ENCODE assay signal across 14 cellular contexts in genomic region chr17:17790673-17791464, GRCh38. TPM values are rescaled to one million over a fixed set of nuclear protein-coding genes. Genes with fewer than 3 reads are reported as not detected.
DNase-seq lines count a peak whose midpoint lies in the region; FAIRE-seq and TF ChIP-seq lines count a peak whose summit lies in the region.
"Had no signal": no experiment of that assay in that cellular context is flagged by ENCODE, and none has a peak within 500 bp of the region (broad histone marks: within the 10 kb centered on the region; RNA-seq: fewer than 3 reads in every experiment).

No MANE protein-coding gene starts in this region.

- no peak for DNase-seq in H9
- peak; percentile 86 to 90 for DNase-seq in NCI-H524 (lab: John Stamatoyannopoulos, UW)
- no peak for DNase-seq in H1 (ENCODE audit: low read depth in 1 of 2, low spot score in 2 of 2)
- no peak for DNase-seq in neuronal stem cell (ENCODE audit: low spot score)
- no peak for DNase-seq in trophoblast cell
- DNase-seq in NCI-H774 (lab: John Stamatoyannopoulos, UW) = no peak
- no peak for DNase-seq in NAMALWA (ENCODE audit: low spot score)
- DNase-seq: activated CD4-positive, alpha-beta T cell treated with anti-CD3 and anti-CD28 coated beads, Interleukin-2, amount 10 ng/mL, durations not matched to agents 24 days and 14 days; SIG-M5 had no signal

- H2AK5ac ChIP-seq in H9 (ENCODE audit: insufficient read length, low read length) (no peak overlapping the region), H1 (ENCODE audit: low read depth, low read length) (no peak overlapping the region), neuronal stem cell (ENCODE audit: low read depth, low read length) (peak overlapping the region; percentile 93), trophoblast cell (ENCODE audit: low read length) (no peak overlapping the region)

- H3K23ac ChIP-seq in H9 (ENCODE audit: insufficient read length, low read depth, low read length) = no peak overlapping the region
- H3K23ac ChIP-seq in H1 (ENCODE audit: insufficient read length) = no peak overlapping the region
- H3K23ac ChIP-seq in neuronal stem cell (ENCODE audit: low read depth, low read length, poor library complexity) = peak overlapping the region; percentile 43
- no peak overlapping the region for H3K23ac ChIP-seq in trophoblast cell (ENCODE audit: low read length)

- no peaks in the 10 kb centered on the region for H3K9me3 ChIP-seq in H9 (ENCODE audit: control insufficient read depth, low read depth, low read length)
- H3K9me3 ChIP-seq in H1 (ENCODE audit: insufficient read depth in 2 of 2, low read depth in 1 of 2, low read length in 1 of 2) = no peaks in the 10 kb centered on the region
- H3K9me3 ChIP-seq in neuronal stem cell (replicated peaks in 1 of 2; ENCODE audit: control insufficient read depth in 2 of 2, insufficient read depth in 1 of 2, low read depth in 1 of 2, low read length in 2 of 2) = no peaks in the 10 kb centered on the region
- no peaks in the 10 kb centered on the region for H3K9me3 ChIP-seq in trophoblast cell (ENCODE audit: insufficient read depth, low read depth, low read length)
- H3K9me3 ChIP-seq: breast epithelium, suprapubic skin had no signal

- no peak overlapping the region for H3T11ph ChIP-seq in H9 (ENCODE audit: low read length)

- H3K27me3 ChIP-seq in H9 (ENCODE audit: insufficient read depth, low read length) = no peaks in the 10 kb centered on the region; the same call in 1 of the 2 replicates
- H3K27me3 ChIP-seq in H1 (replicated peaks in 1 of 4; ENCODE audit: control insufficient read depth in 3 of 4, extremely low read depth in 1 of 4, insufficient read depth in 3 of 4, low read length in 3 of 4) = peaks cover 0 to 38% (median 22%) of the 10 kb centered on the region in 4 experiments; a peak in 6 of 7 replicates
- no peaks in the 10 kb centered on the region for H3K27me3 ChIP-seq in neuronal stem cell (ENCODE audit: control insufficient read depth in 3 of 3, insufficient read depth in 3 of 3, low read depth in 1 of 3, low read length in 3 of 3)
- H3K27me3 ChIP-seq in trophoblast cell (ENCODE audit: insufficient read depth, low read length) = no peaks in the 10 kb centered on the region
- H3K27me3 ChIP-seq: breast epithelium, suprapubic skin had no signal

- H2BK120ac ChIP-seq in H9 (ENCODE audit: low read depth, low read length, poor library complexity, severe bottlenecking) (no peak overlapping the region), H1 (replicated peaks; ENCODE audit: low read depth, low read length) (no peak overlapping the region), neuronal stem cell (ENCODE audit: low read depth, low read length) (no peak overlapping the region), trophoblast cell (ENCODE audit: insufficient read depth, low read length, poor library complexity) (no peak overlapping the region)

- H3K18ac ChIP-seq in H9 (ENCODE audit: insufficient read length, low read depth, low read length) (no peak overlapping the region), H1 (ENCODE audit: extremely low read depth, low read length) (no peak overlapping the region), neuronal stem cell (ENCODE audit: low read length) (peak overlapping the region; percentile 90), trophoblast cell (ENCODE audit: low read length) (no peak overlapping the region)

- peak overlapping the region in 1 of 2 experiments; percentile 32; a peak in 1 of 5 replicates for H3K4me3 Mint-ChIP-seq in H9
- H3K4me3 Mint-ChIP-seq: activated CD4-positive, alpha-beta T cell treated with anti-CD3 and anti-CD28 coated beads, Interleukin-2, amount 10 ng/mL, durations not matched to agents 24 days and 14 days had no signal

- no peak overlapping the region for H4K12ac ChIP-seq in trophoblast cell (ENCODE audit: low read depth, low read length)

- H2BK20ac ChIP-seq in H9 (ENCODE audit: low read depth, low read length, poor library complexity, severe bottlenecking) = no peak overlapping the region
- no peak overlapping the region for H2BK20ac ChIP-seq in H1 (ENCODE audit: low read length)

- H3K4me3 ChIP-seq in H1 (ENCODE audit: extremely low read depth in 1 of 4, insufficient read depth in 2 of 4, low read depth in 3 of 4, low read length in 4 of 4) (no peak overlapping the region), neuronal stem cell (ENCODE audit: low read length in 2 of 2) (no peak overlapping the region), trophoblast cell (ENCODE audit: low read depth, low read length) (no peak overlapping the region)
- H3K4me3 ChIP-seq: breast epithelium, GM12878, suprapubic skin had no signal

- CTCF ChIA-PET in H1 (lab: Charles Lee; ENCODE audit: partially characterized antibody) = interaction anchor here (0.7 to 2.8 kb wide), 10 partner anchors 10 to 294 kb away, joined by 3 to 11 read pairs (median 4); partner anchors contain the start of gene RASD1

- H4K8ac ChIP-seq in H9 (replicated peaks; ENCODE audit: insufficient read length, low read depth, low read length) (no peak overlapping the region), H1 (ENCODE audit: extremely low read depth, insufficient read depth, low read length) (peak overlapping the region; percentile 37), neuronal stem cell (ENCODE audit: low read depth, low read length) (no peak overlapping the region), trophoblast cell (ENCODE audit: low read depth, low read length) (no peak overlapping the region)

- H2BK12ac ChIP-seq in H9 (ENCODE audit: insufficient read length, low read depth, low read length) = no peak overlapping the region
- 0 out of 2 replicates have a peak overlapping the region, but pooled peaks have one; percentile 9 for H2BK12ac ChIP-seq in H1 (ENCODE audit: low read depth, low read length)
- H2BK12ac ChIP-seq in neuronal stem cell (ENCODE audit: low read length) = no peak overlapping the region
- no peak overlapping the region for H2BK12ac ChIP-seq in trophoblast cell (ENCODE audit: low read length)

- H2AFZ ChIP-seq in H9 (ENCODE audit: low read length) = no peak overlapping the region
- H2AFZ ChIP-seq in H1 (ENCODE audit: low read length) = no peak overlapping the region
- no peak overlapping the region for H2AFZ ChIP-seq in neuronal stem cell (ENCODE audit: low read length)
- H2AFZ ChIP-seq in trophoblast cell (ENCODE audit: insufficient read depth, low read length, poor library complexity) = no peak overlapping the region

- TF ChIP-seq CTCF in H9 (conservative IDR thresholded peaks at IDR 0.05) = no peak
- no peak for TF ChIP-seq CTCF in H1 (IDR thresholded peaks at IDR 0.05; ENCODE audit: control extremely low read depth in 1 of 3, insufficient read depth in 1 of 3, low read depth in 1 of 3, low read length in 3 of 3)

- H3K4me1 Mint-ChIP-seq in H9 = peaks cover 33 to 61% of the 10 kb centered on the region in 2 experiments

- no peak for TF ChIP-seq POLR2A in H1 (IDR thresholded peaks at IDR 0.05; ENCODE audit: control extremely low read depth in 1 of 2, low read depth in 2 of 2, low read length in 2 of 2)

- H3K14ac ChIP-seq in H9 (ENCODE audit: insufficient read depth, low read length) (peak overlapping the region; percentile 53; the same call in 1 of the 2 replicates), H1 (ENCODE audit: insufficient read length) (no peak overlapping the region), neuronal stem cell (ENCODE audit: low read length) (no peak overlapping the region), trophoblast cell (ENCODE audit: low read length) (no peak overlapping the region)

- no peak overlapping the region; a peak in 1 of 7 replicates for H3K27ac Mint-ChIP-seq in H9
- H3K27ac Mint-ChIP-seq: activated naive CD4-positive, alpha-beta T cell treated with anti-CD3 and anti-CD28 coated beads, Interleukin-2, amount 50 U/mL, for 72 hours had no signal

- H3K4me1 ChIP-seq in H9 (ENCODE audit: insufficient read depth, low read length) (peaks cover 3% of the 10 kb centered on the region; the same call in 1 of the 2 replicates), H1 (replicated peaks in 1 of 4; ENCODE audit: control insufficient read depth in 3 of 4, insufficient read depth in 4 of 4, low read length in 3 of 4) (peaks cover 5 to 35% (median 22%) of the 10 kb centered on the region in 4 experiments), neuronal stem cell (ENCODE audit: control insufficient read depth in 2 of 2, insufficient read depth in 1 of 2, low read depth in 1 of 2, low read length in 2 of 2) (peaks cover 50 to 52% of the 10 kb centered on the region in 2 donors), trophoblast cell (ENCODE audit: control insufficient read depth in 1 of 2, insufficient read depth in 2 of 2, low read length in 2 of 2) (peaks cover 12 to 16% of the 10 kb centered on the region in 2 experiments)
- H3K4me1 ChIP-seq: breast epithelium had no signal

- H3K79me1 ChIP-seq in H9 (ENCODE audit: insufficient read depth, low read depth, low read length, poor library complexity, severe bottlenecking) (no peaks in the 10 kb centered on the region), H1 (ENCODE audit: low read depth, low read length) (no peaks in the 10 kb centered on the region), neuronal stem cell (ENCODE audit: low read depth, low read length) (peaks cover 30% of the 10 kb centered on the region), trophoblast cell (ENCODE audit: low read length) (no peaks in the 10 kb centered on the region)

- H3K27ac ChIP-seq in H9 (ENCODE audit: insufficient read length, low read depth, low read length) = no peak overlapping the region
- no peak overlapping the region for H3K27ac ChIP-seq in H1 (ENCODE audit: low read depth, low read length)
- H3K27ac ChIP-seq in neuronal stem cell (replicated peaks; ENCODE audit: low read length) = no peak overlapping the region
- H3K27ac ChIP-seq in trophoblast cell (ENCODE audit: low read depth, low read length) = no peak overlapping the region
- H3K27ac ChIP-seq: C4-2B, suprapubic skin had no signal

- POLR2A ChIA-PET in H1 (lab: Charles Lee; ENCODE audit: partially characterized antibody) = interaction anchor here (1.4 to 2.0 kb wide), 3 partner anchors 8 to 47 kb away, joined by 3 to 7 read pairs (median 4); no protein-coding TSS in a partner anchor

- H3K27me3 Mint-ChIP-seq in H9 (ENCODE audit: low read depth) = peaks cover 81% of the 10 kb centered on the region
- H3K27me3 Mint-ChIP-seq: activated CD4-positive, alpha-beta T cell treated with anti-CD3 and anti-CD28 coated beads, Interleukin-2, amount 10 ng/mL, durations not matched to agents 24 days and 14 days had no signal

- no peak overlapping the region for H4K5ac ChIP-seq in H9 (ENCODE audit: insufficient read length, low read depth, low read length)
- no peak overlapping the region for H4K5ac ChIP-seq in H1 (ENCODE audit: insufficient read length, low read depth, low read length)

- H3K79me2 ChIP-seq in H9 (ENCODE audit: insufficient read depth, low read length) (no peaks in the 10 kb centered on the region), H1 (ENCODE audit: control insufficient read depth in 1 of 2, insufficient read depth in 2 of 2, low read length in 2 of 2) (no peaks in the 10 kb centered on the region), trophoblast cell (ENCODE audit: control insufficient read depth, insufficient read depth, low read length, poor library complexity) (no peaks in the 10 kb centered on the region)

- no peak overlapping the region for H2BK15ac ChIP-seq in H9 (ENCODE audit: low read depth, low read length)
- peak overlapping the region; percentile 72; the same call in 1 of the 2 replicates for H2BK15ac ChIP-seq in H1 (ENCODE audit: low read length)
- H2BK15ac ChIP-seq in neuronal stem cell (ENCODE audit: low read length) = no peak overlapping the region

- H2BK5ac ChIP-seq in H9 (ENCODE audit: insufficient read length, low read length) (no peak overlapping the region), H1 (ENCODE audit: low read depth, low read length) (no peak overlapping the region), neuronal stem cell (ENCODE audit: low read length) (no peak overlapping the region), trophoblast cell (ENCODE audit: low read depth, low read length, poor library complexity) (no peak overlapping the region)

- no peaks in the 10 kb centered on the region for H3K9me3 Mint-ChIP-seq in H9
- H3K9me3 Mint-ChIP-seq: activated CD4-positive, alpha-beta T cell treated with anti-CD3 and anti-CD28 coated beads, Interleukin-2, amount 10 ng/mL, durations not matched to agents 24 days and 14 days; activated naive CD4-positive, alpha-beta T cell treated with anti-CD3 and anti-CD28 coated beads, Interleukin-2, amount 50 U/mL, for 72 hours had no signal

- TF ChIP-seq EP300 in H1 (IDR thresholded peaks at IDR 0.05; ENCODE audit: borderline replicate concordance in 1 of 2, low read depth in 2 of 2, low read length in 2 of 2) = no peak

- H4K20me1 ChIP-seq in H9 (ENCODE audit: control insufficient read depth, insufficient read depth, insufficient read length) (no peaks in the 10 kb centered on the region), H1 (replicated peaks in 1 of 2; ENCODE audit: control insufficient read depth in 1 of 2, insufficient read depth in 2 of 2, low read length in 2 of 2) (peaks cover 0 to 6% of the 10 kb centered on the region in 2 experiments)

- no peak for FAIRE-seq in H1 (lab: Jason Lieb, UNC)
- FAIRE-seq: GM12878 had no signal

- H3K23me2 ChIP-seq in H9 (ENCODE audit: insufficient read length, low read depth, low read length, poor library complexity, severe bottlenecking) = no peaks in the 10 kb centered on the region
- peaks cover 3% of the 10 kb centered on the region; the same call in 1 of the 2 replicates for H3K23me2 ChIP-seq in H1 (ENCODE audit: low read depth, low read length)

- H3K4me2 ChIP-seq in H9 (ENCODE audit: insufficient read depth, insufficient read length, low read length) (no peak overlapping the region), H1 (ENCODE audit: insufficient read depth in 1 of 2, low read depth in 2 of 2, low read length in 2 of 2) (no peak overlapping the region), neuronal stem cell (ENCODE audit: insufficient read depth, low read length, poor library complexity, severe bottlenecking) (no peak overlapping the region), trophoblast cell (ENCODE audit: low read length) (no peak overlapping the region)

- H3K56ac ChIP-seq in H9 (ENCODE audit: insufficient read length, low read depth, low read length) (no peak overlapping the region), H1 (replicated peaks; ENCODE audit: insufficient read length, low read depth, low read length) (no peak overlapping the region)

- no peak for TF ChIP-seq RAD21 in H1 (IDR thresholded peaks at IDR 0.05 in 1 of 2, conservative IDR thresholded peaks at IDR 0.05 in 1 of 2; ENCODE audit: low read depth in 2 of 2, low read length in 2 of 2)

- H3K36me3 ChIP-seq in H1 (ENCODE audit: control insufficient read depth in 2 of 4, insufficient read depth in 4 of 4, low read length in 3 of 4) (no peaks in the 10 kb centered on the region), neuronal stem cell (replicated peaks in 1 of 2; ENCODE audit: control insufficient read depth in 2 of 2, insufficient read depth in 2 of 2, low read length in 2 of 2) (peaks cover 25 to 29% of the 10 kb centered on the region in 2 donors), trophoblast cell (ENCODE audit: control insufficient read depth in 1 of 2, insufficient read depth in 2 of 2, low read length in 2 of 2) (peaks cover 30 to 31% of the 10 kb centered on the region in 2 experiments)
- H3K36me3 ChIP-seq: breast epithelium had no signal

- H3K4ac ChIP-seq in H9 (ENCODE audit: low read depth, low read length) = no peak overlapping the region
- H3K4ac ChIP-seq in H1 (replicated peaks; ENCODE audit: insufficient read length, low read depth, low read length) = peak overlapping the region; percentile 82
- no peak overlapping the region for H3K4ac ChIP-seq in neuronal stem cell (ENCODE audit: low read length)
- H3K4ac ChIP-seq in trophoblast cell (ENCODE audit: low read depth, low read length) = no peak overlapping the region

- H4K91ac ChIP-seq in H9 (ENCODE audit: insufficient read length, low read depth, low read length) = no peak overlapping the region
- no peak overlapping the region for H4K91ac ChIP-seq in H1 (replicated peaks; ENCODE audit: insufficient read length, low read length)
- H4K91ac ChIP-seq in neuronal stem cell (ENCODE audit: low read depth, low read length, poor library complexity) = no peak overlapping the region
- no peak overlapping the region for H4K91ac ChIP-seq in trophoblast cell (ENCODE audit: low read depth, low read length)

- no CpG with 5 or more reads among the region's 25 CpGs for WGBS in H9 (ENCODE audit: extremely low coverage, insufficient read length, low lambda C conversion rate)
- 86% methylated on average over 18 of the region's 25 CpGs; no CpG with 5 or more reads in 1 of the 2 experiments for WGBS in H1 (ENCODE audit: extremely low coverage in 1 of 2, insufficient coverage in 1 of 2, insufficient read length in 1 of 2, insufficient replicate concordance in 2 of 2, low coverage in 1 of 2, low lambda C conversion rate in 2 of 2, missing lambda C conversion rate in 1 of 2), 2 experiments
- no CpG with 5 or more reads among the region's 25 CpGs for WGBS in neuronal stem cell (ENCODE audit: extremely low coverage in 2 of 2, insufficient read length in 2 of 2, insufficient replicate concordance in 1 of 2), 2 donors
- WGBS in trophoblast cell (ENCODE audit: extremely low coverage, insufficient coverage, insufficient read length) = no CpG with 5 or more reads among the region's 25 CpGs

- H3K9ac ChIP-seq in H9 (ENCODE audit: extremely low read depth, insufficient read length, low read length) (no peak overlapping the region), H1 (replicated peaks in 1 of 4; ENCODE audit: extremely low read depth in 1 of 4, low read depth in 3 of 4, low read length in 3 of 4) (no peak overlapping the region), neuronal stem cell (ENCODE audit: low read depth, low read length, poor library complexity) (no peak overlapping the region), trophoblast cell (ENCODE audit: low read length) (no peak overlapping the region)

- H3K36me3 Mint-ChIP-seq in H9 (ENCODE audit: insufficient read depth in 1 of 3, low read depth in 3 of 3) = no peaks in the 10 kb centered on the region
- H3K36me3 Mint-ChIP-seq: activated naive CD4-positive, alpha-beta T cell treated with anti-CD3 and anti-CD28 coated beads, Interleukin-2, amount 50 U/mL, for 72 hours had no signal

RNA-seq across cellular contexts. Expression of gene SREBF1, which starts 45.9 kb away (rescaled TPM):
- 76.2 and 81.9 TPM in 2 replicates for total RNA-seq in H9 (2021)
- 69.9 and 70.8 TPM in 2 replicates for total RNA-seq in H1 (2021; fragmentation: NEBNext Ultra II Directional; extraction: Animal tissue kit (Norgen Biotek cat#: 25700))
- 28.6 and 64.6 TPM in 2 replicates for polyA plus RNA-seq in H1 (2011; rRNA removed)
- 34.1 TPM for polyA plus RNA-seq in H1 (2011; cell fraction: cytosol; rRNA removed)
- 270 TPM for polyA plus RNA-seq in H1 (2011; cell fraction: nucleus; rRNA removed)
- polyA plus RNA-seq in H1 (2012, experiment 1 of 2) = 45.2 to 64.7 TPM (median 53.7 TPM) in 4 replicates
- polyA plus RNA-seq in H1 (2012, experiment 2 of 2) = 36.4 TPM
- 88.4 TPM for polyA plus RNA-seq in H1 (2013, experiment 1 of 2)
- 76.5 TPM for polyA plus RNA-seq in H1 (2013, experiment 2 of 2)
- polyA minus RNA-seq in H1 (2011; rRNA and poly(A)+ RNA removed) = 21.0 and 35.5 TPM in 2 replicates
- 60.1 TPM for polyA minus RNA-seq in H1 (2011; cell fraction: cytosol; rRNA and poly(A)+ RNA removed)
- polyA minus RNA-seq in H1 (2011; cell fraction: nucleus; rRNA and poly(A)+ RNA removed) = 90.1 TPM
- polyA plus RNA-seq in neuronal stem cell (2013, experiment 1 of 2) = 57.8 TPM
- 61.7 TPM for polyA plus RNA-seq in neuronal stem cell (2013, experiment 2 of 2)
- polyA plus RNA-seq in trophoblast cell (2013) = 95.5 and 107 TPM in 2 replicates

Comparison
In these comparisons a context has a peak if more than half of its experiments do, and no peak if none do; other contexts are left out.
1. DNase-seq: peak in NCI-H524 (2 of 2); none in H9 (single experiment), H1 (0 of 2), neuronal stem cell (single experiment), trophoblast cell (0 of 2), NCI-H774 (single experiment) and NAMALWA (single experiment).